ENCODE assay signal across 11 cellular contexts in genomic region chr3:46955801-46956259, GRCh38. TPM values are rescaled to one million over a fixed set of nuclear protein-coding genes. Genes with fewer than 3 reads are reported as not detected.
DNase-seq lines count a peak whose midpoint lies in the region; ATAC-seq and TF ChIP-seq lines count a peak whose summit lies in the region.
"Had no signal": no experiment of that assay in that cellular context is flagged by ENCODE, and none has a peak within 500 bp of the region (broad histone marks: within the 10 kb centered on the region; RNA-seq: fewer than 3 reads in every experiment).

No MANE protein-coding gene starts in this region.

- WGBS in stomach, 5 donors, result 36 to 52% (median 47%) methylated on average over 3 of the region's 3 CpGs

- no peak for TF ChIP-seq POLR2A in stomach (IDR thresholded peaks at IDR 0.05)

- H4K20me1 ChIP-seq in OCI-LY7 (ENCODE audit: insufficient read depth, low read length), result peaks cover 49% of the 10 kb centered on the region

- no peaks in the 10 kb centered on the region for H3K27me3 ChIP-seq in stomach
- H3K27me3 ChIP-seq: BE2C had no signal

- H3K27ac ChIP-seq in OCI-LY7 (ENCODE audit: low read depth, low read length, poor library complexity, severe bottlenecking), result peak overlapping the region; percentile 77
- peak overlapping the region; percentile 23 to 69 (median 57) for H3K27ac ChIP-seq in stomach

- CTCF ChIA-PET in OCI-LY7 (lab: Charles Lee; ENCODE audit: unreplicated experiment), result interaction anchor here (0.6 to 1.0 kb wide), 3 partner anchors 10 to 21 kb away, joined by 3 to 4 read pairs (median 3); no protein-coding TSS in a partner anchor

- H3K4me1 ChIP-seq in OCI-LY7 (ENCODE audit: insufficient read depth, low read length, poor library complexity, severe bottlenecking) (peaks cover 97% of the 10 kb centered on the region), stomach (peaks cover 77 to 97% (median 86%) of the 10 kb centered on the region in 4 donors)
- H3K4me1 ChIP-seq: BE2C had no signal

- peak overlapping the region; percentile 88 for H3K4me2 ChIP-seq in OCI-LY7 (ENCODE audit: low read length)

- H3K4me3 ChIP-seq in OCI-LY7 (ENCODE audit: low read depth, low read length, poor library complexity, severe bottlenecking) (no peak overlapping the region), fibroblast of villous mesenchyme (ENCODE audit: low read depth, low read length) (no peak overlapping the region), stomach (no peak overlapping the region)

- TF ChIP-seq EP300 in stomach (IDR thresholded peaks at IDR 0.05), result no peak

- peaks cover 100% of the 10 kb centered on the region for H3K79me2 ChIP-seq in OCI-LY7 (ENCODE audit: insufficient read depth, low read depth, low read length)

- POLR2A ChIA-PET in OCI-LY7 (lab: Charles Lee), result interaction anchor here (0.6 to 4.6 kb wide), 9 partner anchors 10 to 89 kb away, joined by 3 to 26 read pairs (median 4); no protein-coding TSS in a partner anchor

- H2AFZ ChIP-seq in OCI-LY7 (ENCODE audit: low read length), result no peak overlapping the region

- ATAC-seq in GM18870 (IDR thresholded peaks at IDR 0.05; ENCODE audit: unreplicated experiment), result no peak

- DNase-seq in activated naive CD4-positive, alpha-beta T cell treated with Interleukin-2 at 50 U/mL for 16 hours, result peak; percentile 29
- no peak for DNase-seq in activated naive CD4-positive, alpha-beta T cell treated with anti-CD3 and anti-CD28 coated beads, Interleukin-2, amount 50 U/mL, for 16 hours
- DNase-seq in OCI-LY7 (ENCODE audit: low spot score), result peak; percentile 38
- peak; percentile 75 for DNase-seq in fibroblast of villous mesenchyme (ENCODE audit: low read depth)
- DNase-seq in stomach, result no peak
- no peak for DNase-seq in NCI-H1092 treated with DMSO at 0.1 percent for 48 hours (lab: John Stamatoyannopoulos, UW)
- DNase-seq in activated effector memory CD4-positive, alpha-beta T cell treated with anti-CD3 and anti-CD28 coated beads, Interleukin-2, amount 50 U/mL, for 16 hours, result no peak
- DNase-seq: activated CD4-positive, alpha-beta T cell treated with anti-CD3 and anti-CD28 coated beads, Interleukin-2, amount 50 U/mL, for 48 hours; BE2C; RPMI8226 had no signal

- BruUV-seq in OCI-LY7 (replicated peaks; lab: Mats Ljungman, UMichigan), result no TSS peak

- peaks cover 74% of the 10 kb centered on the region for H3K36me3 ChIP-seq in OCI-LY7 (ENCODE audit: insufficient read depth, low read length)
- H3K36me3 ChIP-seq in stomach, result no peaks in the 10 kb centered on the region
- H3K36me3 ChIP-seq: BE2C had no signal

- no peaks in the 10 kb centered on the region for H3K9me2 ChIP-seq in OCI-LY7 (ENCODE audit: insufficient read depth, low read length)

- H3K9me3 ChIP-seq in OCI-LY7 (ENCODE audit: low read length) (no peaks in the 10 kb centered on the region), stomach (no peaks in the 10 kb centered on the region)
- H3K9me3 ChIP-seq: BE2C had no signal

- no peak for TF ChIP-seq CTCF in OCI-LY7 (conservative IDR thresholded peaks at IDR 0.05; ENCODE audit: low read length)
- no peak for TF ChIP-seq CTCF in fibroblast of villous mesenchyme (IDR thresholded peaks at IDR 0.05; ENCODE audit: insufficient read depth, low read depth, low read length)
- no peak for TF ChIP-seq CTCF in stomach (IDR thresholded peaks at IDR 0.05)

- intact Hi-C loops in OCI-LY7 (cut with micrococcal nuclease; ENCODE audit: unreplicated experiment) (no loop called here), stomach (cut with DNase I; ENCODE audit: low total_unique reads) (no loop called here)

RNA-seq across cellular contexts. Expression of gene CCDC12, which starts 20.7 kb away (rescaled TPM):
- total RNA-seq in OCI-LY7 (2014; rRNA removed; shearing (Covaris generic)), result 74.9 and 102 TPM in 2 replicates
- total RNA-seq in OCI-LY7 (2022) (107 and 116 TPM in 2 replicates), fibroblast of villous mesenchyme (18.6 and 25.4 TPM in 2 replicates), stomach (10 to 100 TPM in 4 of 5 donors, 1 to 10 TPM in 1; 2.9 to 55.3 (median 38.4) TPM)
- polyA plus RNA-seq in stomach, result 10 to 100 TPM; 84.2 to 88.7 (median 84.5) TPM

RNA-seq across cellular contexts. Expression of gene NBEAL2, which starts 23.6 kb away (rescaled TPM):
- total RNA-seq in OCI-LY7 (2014; rRNA removed; shearing (Covaris generic)), result 53.3 and 74.9 TPM in 2 replicates
- total RNA-seq in OCI-LY7 (2022), result 129 and 149 TPM in 2 replicates
- total RNA-seq in fibroblast of villous mesenchyme, result 3.5 and 5.5 TPM in 2 replicates
- total RNA-seq in stomach, result 100 to 1,000 TPM in 4 of 5 donors, 10 to 100 TPM in 1; 50.9 to 653 (median 247) TPM
- polyA plus RNA-seq in stomach, result 100 to 1,000 TPM in 1 of 3 donors, 10 to 100 TPM in 2; 35.0 to 193 (median 49.2) TPM

Comparison
In these comparisons a context has a peak if more than half of its experiments do, and no peak if none do; other contexts are left out.
1. DNase-seq: peak in activated naive CD4-positive, alpha-beta T cell treated with Interleukin-2 at 50 U/mL for 16 hours (single experiment), OCI-LY7 (single experiment) and fibroblast of villous mesenchyme (single experiment); none in activated naive CD4-positive, alpha-beta T cell treated with anti-CD3 and anti-CD28 coated beads, Interleukin-2, amount 50 U/mL, for 16 hours (single experiment), stomach (single experiment), NCI-H1092 treated with DMSO at 0.1 percent for 48 hours (single experiment) and activated effector memory CD4-positive, alpha-beta T cell treated with anti-CD3 and anti-CD28 coated beads, Interleukin-2, amount 50 U/mL, for 16 hours (single experiment).